In genomic region chr20:17748279-17748678, GRCh38 we compare ENCODE assay signal across 32 cellular contexts. TPM values are rescaled to one million over a fixed set of nuclear protein-coding genes. Genes with fewer than 3 reads are reported as not detected.
"Had no signal": no experiment of that assay in that cellular context is flagged by ENCODE, and none has a peak within 500 bp of the region (broad histone marks: within the 10 kb centered on the region; RNA-seq: fewer than 3 reads in every experiment).

No MANE protein-coding gene starts in this region.

- H3K27ac ChIP-seq: neural progenitor cell, ovary, parathyroid adenoma, psoas muscle, spleen, suprapubic skin, testis, tibial artery, transverse colon, upper lobe of right lung, uterus had no signal

- H3K9me3 ChIP-seq: ovary, psoas muscle, spleen, suprapubic skin, testis, tibial artery, transverse colon, upper lobe of right lung, uterus had no signal

- ATAC-seq: natural killer cell; right cardiac atrium; sciatic nerve; stimulated activated memory B cell treated with anti-CD40 and anti-IgM and Interleukin-4, amounts not matched to agents 10 μg/mL and 1 μg/mL and 100 μg/mL, for 72 hours; stimulated activated naive CD8-positive, alpha-beta T cell treated with anti-CD3 and anti-CD28 coated beads, Interleukin-15, amount 100 ng/mL, for 72 hours; upper lobe of right lung had no signal

- H3K4me2 ChIP-seq: neural progenitor cell had no signal

- DNase-seq: natural killer cell; occipital lobe; ovary; psoas muscle; right cardiac atrium; spleen; stimulated activated CD4-positive, alpha-beta T cell treated with anti-CD3 and anti-CD28 coated beads, Interleukin-12 subunit alpha, Interleukin-12 subunit beta, amount 100 ng/mL, for 4 hours; stimulated activated CD4-positive, alpha-beta T cell treated with anti-CD3 and anti-CD28 coated beads, Interleukin-1b, Interleukin-23, amount 100 ng/mL, for 48 hours; stimulated activated CD4-positive, alpha-beta T cell treated with anti-CD3 and anti-CD28 coated beads, Interleukin-4, amount 100 ng/mL, for 1 hour; stimulated activated CD4-positive, alpha-beta T cell treated with anti-CD3 and anti-CD28 coated beads, Interleukin-4, amount 100 ng/mL, for 4 hours; stimulated activated CD8-positive, alpha-beta memory T cell treated with anti-CD3 and anti-CD28 coated beads, Interleukin-4, amount 100 ng/mL, for 48 hours; stimulated activated naive CD4-positive, alpha-beta T cell; stimulated activated naive CD8-positive, alpha-beta T cell treated with anti-CD3 and anti-CD28 coated beads, Interleukin-15, amount 100 ng/mL, for 72 hours; stimulated activated naive CD8-positive, alpha-beta T cell treated with anti-CD3 and anti-CD28 coated beads, Interleukin-15, Interleukin-2, amounts not matched to agents 100 U/mL and 50 U/mL, for 24 hours; substantia nigra; testis; tibial artery; transverse colon; upper lobe of right lung; uterus had no signal

- H3K9ac ChIP-seq: neural progenitor cell, parathyroid adenoma had no signal

- H3K27me3 ChIP-seq: neural progenitor cell, ovary, spleen, suprapubic skin, testis, tibial artery, transverse colon, upper lobe of right lung, uterus had no signal

- H3K4me1 ChIP-seq: neural progenitor cell, parathyroid adenoma, psoas muscle, testis, tibial artery, transverse colon, uterus had no signal

- H2AFZ ChIP-seq: neural progenitor cell, parathyroid adenoma had no signal

- H3K4me3 ChIP-seq: neural progenitor cell, ovary, psoas muscle, skin epidermis, smooth muscle cell, spleen, suprapubic skin, testis, tibial artery, transverse colon, upper lobe of right lung, uterus had no signal

- H3K36me3 ChIP-seq: neural progenitor cell, ovary, spleen, suprapubic skin, tibial artery, transverse colon, upper lobe of right lung, uterus had no signal

- H3K79me2 ChIP-seq: parathyroid adenoma had no signal

RNA-seq across cellular contexts. Expression of gene BANF2, which starts 48.5 kb away (rescaled TPM):
- total RNA-seq: natural killer cell, occipital lobe, osteoblast, ovary, progenitor cell of endocrine pancreas, psoas muscle, renal cortical epithelial cell, right cardiac atrium, sciatic nerve, smooth muscle cell, spleen, suprapubic skin, transverse colon, upper lobe of right lung, urinary bladder, uterus had no signal
- polyA plus RNA-seq: neural cell, ovary, psoas muscle, right cardiac atrium, smooth muscle cell, spleen, urinary bladder had no signal
